Comparison of ENCODE assay signal across 8 cellular contexts in the genomic region with DNA sequence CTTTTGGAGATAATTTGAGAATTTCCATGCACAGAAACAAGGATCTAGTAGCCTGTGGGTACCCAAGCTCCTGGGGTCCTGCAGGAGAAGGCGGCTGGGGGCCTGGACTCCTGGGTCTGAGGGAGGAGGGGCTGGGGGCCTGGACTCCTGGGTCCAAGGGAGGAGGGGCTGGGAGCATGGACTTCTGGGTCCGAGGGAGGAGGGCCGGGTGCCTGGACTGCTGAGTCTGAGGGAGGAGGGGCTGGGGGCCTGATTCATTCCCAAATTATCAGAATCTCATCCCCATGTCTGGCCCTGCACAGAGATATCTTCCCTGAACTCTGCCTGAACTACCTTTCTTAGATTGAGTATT. TPM values are rescaled to one million over a fixed set of nuclear protein-coding genes. Genes with fewer than 3 reads are reported as not detected.
A peak's percentile ranks its signal among the peaks of the same experiment; 100 is the strongest.
DNase-seq lines count a peak whose midpoint lies in the region; ATAC-seq and TF ChIP-seq lines count a peak whose summit lies in the region.

No MANE protein-coding gene starts in this region.

- no peak overlapping the region for H2AFZ ChIP-seq in OCI-LY3 (ENCODE audit: low read depth, low read length)

- POLR2A ChIA-PET in CD4-positive, alpha-beta T cell (lab: Charles Lee) = interaction anchor here (0.6 to 2.5 kb wide), 11 partner anchors 10 to 615 kb away, joined by 3 to 9 read pairs (median 5); a partner anchor contains a TSS

- ATAC-seq in CD4-positive, alpha-beta T cell (ENCODE audit: poor library complexity) = no peak
- ATAC-seq in GM18867 (IDR thresholded peaks at IDR 0.05; ENCODE audit: unreplicated experiment) = no peak

- peak overlapping the region; percentile 48 for H3K4me2 ChIP-seq in OCI-LY3 (ENCODE audit: low read length)

- H3K4me1 Mint-ChIP-seq in CD4-positive, alpha-beta T cell (ENCODE audit: low read depth) = peaks cover 5% of the 10 kb centered on the region
- peaks cover 2% of the 10 kb centered on the region for H3K4me1 Mint-ChIP-seq in progenitor cell of endocrine pancreas (ENCODE audit: low read depth)
- H3K4me1 Mint-ChIP-seq in chondrocyte (ENCODE audit: low read depth) = peaks cover 13% of the 10 kb centered on the region

- 0 out of 2 replicates have a peak, but pooled peaks cover 8% of the 10 kb centered on the region for H4K20me1 ChIP-seq in OCI-LY3 (ENCODE audit: insufficient read depth, low read length)

- intact Hi-C loops in CD4-positive, alpha-beta T cell (cut with DNase I, micrococcal nuclease) = loop anchor here in 1 of 2 experiments (1.0 to 2.0 kb wide), 2 partner anchors 17 to 54 kb away; a partner anchor contains a TSS
- intact Hi-C loops in esophagus squamous epithelium (cut with DNase I) = no loop called here

- no peak for DNase-seq in CD4-positive, alpha-beta T cell
- no peak for DNase-seq in esophagus squamous epithelium (lab: John Stamatoyannopoulos, UW)
- DNase-seq in progenitor cell of endocrine pancreas (ENCODE audit: low spot score, unreplicated experiment) = no peak
- no peak for DNase-seq in NCI-H1105 treated with DMSO at 0.1 percent for 48 hours (lab: John Stamatoyannopoulos, UW)
- no peak for DNase-seq in stimulated activated CD4-positive, alpha-beta T cell treated with anti-CD3 and anti-CD28 coated beads, Interleukin-2, amount 100 ng/mL, for 24 hours
- DNase-seq in chondrocyte (ENCODE audit: low spot score) = no peak

- H3K9me3 Mint-ChIP-seq in CD4-positive, alpha-beta T cell = no peaks in the 10 kb centered on the region
- no peaks in the 10 kb centered on the region for H3K9me3 Mint-ChIP-seq in progenitor cell of endocrine pancreas (ENCODE audit: low read depth)
- no peaks in the 10 kb centered on the region for H3K9me3 Mint-ChIP-seq in chondrocyte (ENCODE audit: low read depth)

- peak overlapping the region; percentile 73 for H3K27ac Mint-ChIP-seq in CD4-positive, alpha-beta T cell
- H3K27ac Mint-ChIP-seq in progenitor cell of endocrine pancreas = no peak overlapping the region
- no peak overlapping the region for H3K27ac Mint-ChIP-seq in chondrocyte (ENCODE audit: unreplicated experiment)

- H3K36me3 ChIP-seq in OCI-LY3 (replicated peaks; ENCODE audit: low read depth, low read length) (peaks cover 10% of the 10 kb centered on the region), esophagus squamous epithelium (peaks cover 0 to 25% (median 2%) of the 10 kb centered on the region in 3 donors)

- H3K4me1 ChIP-seq in OCI-LY3 (ENCODE audit: low read length) (peaks cover 9% of the 10 kb centered on the region), esophagus squamous epithelium (peaks cover 6 to 39% (median 6%) of the 10 kb centered on the region in 3 donors)

- H3K27ac ChIP-seq in CD4-positive, alpha-beta T cell (ENCODE audit: low read depth, low read length) = no peak overlapping the region
- H3K27ac ChIP-seq in OCI-LY3 (ENCODE audit: low read length) (no peak overlapping the region), esophagus squamous epithelium (peak overlapping the region in 3 of 4 donors; percentile 16 to 89 (median 73))

- H3K4me3 ChIP-seq in OCI-LY3 (ENCODE audit: low read length) (peak overlapping the region; percentile 63), esophagus squamous epithelium (peak overlapping the region; percentile 52 to 97 (median 88))

- WGBS in esophagus squamous epithelium, 2 donors = 73% methylated on average over 3 of the region's 3 CpGs; no CpG with 5 or more reads in 1 of the 2 donors

- peaks cover 21% of the 10 kb centered on the region for H3K79me2 ChIP-seq in OCI-LY3 (ENCODE audit: low read length)

- peaks cover 13% of the 10 kb centered on the region for H3K36me3 Mint-ChIP-seq in CD4-positive, alpha-beta T cell (ENCODE audit: low read depth)
- H3K36me3 Mint-ChIP-seq in progenitor cell of endocrine pancreas (ENCODE audit: insufficient read depth) (peaks cover 2% of the 10 kb centered on the region), chondrocyte (ENCODE audit: low read depth) (peaks cover under 1% of the 10 kb centered on the region)

- TF ChIP-seq CTCF in CD4-positive, alpha-beta T cell (IDR thresholded peaks at IDR 0.05) = no peak
- TF ChIP-seq CTCF in OCI-LY3 (IDR thresholded peaks at IDR 0.05; ENCODE audit: low read depth, low read length) (no peak), esophagus squamous epithelium (IDR thresholded peaks at IDR 0.05) (no peak), progenitor cell of endocrine pancreas (IDR thresholded peaks at IDR 0.05; ENCODE audit: unreplicated experiment) (no peak), chondrocyte (IDR thresholded peaks at IDR 0.05) (no peak)

- peak overlapping the region; percentile 82 for H3K4me3 Mint-ChIP-seq in CD4-positive, alpha-beta T cell
- H3K4me3 Mint-ChIP-seq in progenitor cell of endocrine pancreas (ENCODE audit: low read depth) = peak overlapping the region; percentile 29
- no peak overlapping the region for H3K4me3 Mint-ChIP-seq in chondrocyte (ENCODE audit: unreplicated experiment)

- H3K27me3 ChIP-seq in CD4-positive, alpha-beta T cell (ENCODE audit: control insufficient read depth, insufficient read depth, low read length) = peaks cover 21% of the 10 kb centered on the region
- peaks cover 14% of the 10 kb centered on the region for H3K27me3 ChIP-seq in OCI-LY3 (ENCODE audit: low read depth, low read length)
- H3K27me3 ChIP-seq in esophagus squamous epithelium = peaks cover 0 to 28% (median 0%) of the 10 kb centered on the region in 4 donors

- CTCF ChIA-PET in CD4-positive, alpha-beta T cell (lab: Charles Lee) = interaction anchor here (0.8 kb wide), 1 partner anchor 25 kb away, joined by 4 read pairs; no protein-coding TSS in a partner anchor

- no peak overlapping the region for H3K9ac ChIP-seq in OCI-LY3 (ENCODE audit: low read length)

- H3K27me3 Mint-ChIP-seq in CD4-positive, alpha-beta T cell = peaks cover 30% of the 10 kb centered on the region
- peaks cover 39% of the 10 kb centered on the region for H3K27me3 Mint-ChIP-seq in progenitor cell of endocrine pancreas
- peaks cover 8% of the 10 kb centered on the region for H3K27me3 Mint-ChIP-seq in chondrocyte (ENCODE audit: low read depth)

- TF ChIP-seq POLR2A in esophagus squamous epithelium (IDR thresholded peaks at IDR 0.05) = no peak

- no peaks in the 10 kb centered on the region for H3K9me3 ChIP-seq in CD4-positive, alpha-beta T cell (ENCODE audit: control insufficient read depth, low read length)
- H3K9me3 ChIP-seq in OCI-LY3 (ENCODE audit: insufficient read depth, low read length) = no peaks in the 10 kb centered on the region
- H3K9me3 ChIP-seq in esophagus squamous epithelium = no peaks in the 10 kb centered on the region

RNA-seq across cellular contexts. Expression of a gene that starts 0.5 kb away (rescaled TPM):
- total RNA-seq in CD4-positive, alpha-beta T cell = 1 to 10 TPM; 7.4 to 8.8 TPM
- total RNA-seq in esophagus squamous epithelium = 10 to 100 TPM; 32.2 to 68.0 (median 41.4) TPM
- 11.8 and 12.0 TPM in 2 replicates for total RNA-seq in progenitor cell of endocrine pancreas
- 9.7 to 13.7 TPM (median 11.1 TPM) in 3 replicates for total RNA-seq in chondrocyte

RNA-seq across cellular contexts. Expression of a gene that starts 12.2 kb away (rescaled TPM):
- total RNA-seq in CD4-positive, alpha-beta T cell = 1 to 10 TPM; 2.0 to 2.2 TPM
- 100 to 1,000 TPM; 151 to 341 (median 286) TPM for total RNA-seq in esophagus squamous epithelium
- total RNA-seq in progenitor cell of endocrine pancreas = 14.4 and 21.5 TPM in 2 replicates
- 4.1 to 7.9 TPM (median 6.8 TPM) in 3 replicates for total RNA-seq in chondrocyte

RNA-seq across cellular contexts. Expression of a gene that starts 25.4 kb away (rescaled TPM):
- under 1 TPM; 0.38 to 0.47 TPM for total RNA-seq in CD4-positive, alpha-beta T cell
- total RNA-seq in esophagus squamous epithelium = not detected
- total RNA-seq in progenitor cell of endocrine pancreas = 0.18 and 0.34 TPM in 2 replicates
- total RNA-seq in chondrocyte = 0.51 TPM in 1 of 3 replicates, not detected in the others

RNA-seq across cellular contexts. Expression of a gene that starts 54.0 kb away (rescaled TPM):
- 100 to 1,000 TPM; 123 to 136 TPM for total RNA-seq in CD4-positive, alpha-beta T cell
- total RNA-seq in esophagus squamous epithelium = 10 to 100 TPM; 35.1 to 89.1 (median 43.7) TPM
- total RNA-seq in progenitor cell of endocrine pancreas = 110 and 118 TPM in 2 replicates
- 86.1 to 111 TPM (median 103 TPM) in 3 replicates for total RNA-seq in chondrocyte

Comparison
In these comparisons a context has a peak if more than half of its experiments do, and no peak if none do; other contexts are left out.
1. H3K27ac ChIP-seq: peak in esophagus squamous epithelium (3 of 4); none in CD4-positive, alpha-beta T cell (single experiment) and OCI-LY3 (single experiment).